Comparison of ENCODE assay signal across 1 cellular context in genomic region chr1:151165738-151166505, GRCh38.
TF ChIP-seq lines count a peak whose summit lies in the region.

TSS of gene LYSMD1 (minus strand) at chr1:151165902. CDS start at chr1:151165258, 644 bp downstream.
TSS of gene SCNM1 (plus strand) at chr1:151166144. CDS start at chr1:151166153, 9 bp downstream.

TF ChIP-seq in GM12878, 131 proteins besides CTCF, POLR2A, EP300 and RAD21 (continued from another document and continues in another):
- TF ChIP-seq REST (IDR thresholded peaks at IDR 0.05; ENCODE audit: low read depth, low read length) (peak; percentile 57; the same call in 1 of the 2 replicates), ATF3 (IDR thresholded peaks at IDR 0.05; ENCODE audit: borderline replicate concordance, extremely low read depth, low read depth, low read length) (peak; percentile 56; the same call in 1 of the 2 replicates), ZBTB11 (CRISPR knock-in tag; IDR thresholded peaks at IDR 0.05) (no peak), CHD2 (IDR thresholded peaks at IDR 0.05; ENCODE audit: borderline replicate concordance, low read depth, low read length) (peak; percentile 93), FOXK2 (IDR thresholded peaks at IDR 0.05) (peak; percentile 56), NKRF (conservative IDR thresholded peaks at IDR 0.05) (peak; percentile 84), BCL11A (IDR thresholded peaks at IDR 0.05; ENCODE audit: low read depth, low read length) (no peak), SUZ12 (IDR thresholded peaks at IDR 0.05; ENCODE audit: unreplicated experiment) (no peak), RCOR1 (conservative IDR thresholded peaks at IDR 0.05; ENCODE audit: low read depth, low read length) (no peak), ETV6 (conservative IDR thresholded peaks at IDR 0.05 in 1 of 2, IDR thresholded peaks at IDR 0.05 in 1 of 2; ENCODE audit: borderline replicate concordance in 1 of 2, low read depth in 1 of 2) (peak; percentile 62 to 96; a peak in 2 of 4 replicates), RBBP5 (conservative IDR thresholded peaks at IDR 0.05) (no peak), BHLHE40 (IDR thresholded peaks at IDR 0.05; ENCODE audit: borderline replicate concordance in 1 of 2, low read depth in 2 of 2, low read length in 1 of 2) (peak; percentile 23 to 34; a peak in 2 of 4 replicates), KLF5 (IDR thresholded peaks at IDR 0.05; ENCODE audit: partially characterized antibody) (peak; percentile 82), PML (IDR thresholded peaks at IDR 0.05; ENCODE audit: low read length) (peak; percentile 91), YY1 (IDR thresholded peaks at IDR 0.05; ENCODE audit: low read depth, low read length) (peak; percentile 86), SPI1 (IDR thresholded peaks at IDR 0.05; ENCODE audit: borderline replicate concordance, insufficient read depth, low read depth, low read length) (peak; percentile 76), SUPT20H (IDR thresholded peaks at IDR 0.05; ENCODE audit: borderline replicate concordance, control insufficient read depth, low read depth, low read length) (no peak), SRF (IDR thresholded peaks at IDR 0.05; ENCODE audit: low read depth in 2 of 2, low read length in 2 of 2) (peak in 1 of 2 experiments; percentile 56; a peak in 2 of 4 replicates), ZNF384 (IDR thresholded peaks at IDR 0.05; ENCODE audit: borderline replicate concordance, low read depth, low read length) (peak; percentile 92), ZNF622 (IDR thresholded peaks at IDR 0.05) (no peak), SMAD1 (IDR thresholded peaks at IDR 0.05; ENCODE audit: low read depth, partially characterized antibody) (no peak), BCLAF1 (IDR thresholded peaks at IDR 0.05) (no peak), KDM1A (IDR thresholded peaks at IDR 0.05; ENCODE audit: borderline replicate concordance) (no peak), HSF1 (IDR thresholded peaks at IDR 0.05; ENCODE audit: low read depth, low read length) (no peak), GABPA (IDR thresholded peaks at IDR 0.05; ENCODE audit: low read depth) (peak; percentile 96), POU2F2 (IDR thresholded peaks at IDR 0.05; ENCODE audit: borderline replicate concordance, low read depth, low read length) (peak; percentile 93), JUNB (IDR thresholded peaks at IDR 0.05) (no peak), NRF1 (conservative IDR thresholded peaks at IDR 0.05; ENCODE audit: low read depth, low read length) (no peak), POLR2AphosphoS5 (IDR thresholded peaks at IDR 0.05; ENCODE audit: low read length) (peak; percentile 95), YBX1 (IDR thresholded peaks at IDR 0.05) (no peak), CREM (IDR thresholded peaks at IDR 0.05; ENCODE audit: low read depth) (peak; percentile 98), RUNX3 (IDR thresholded peaks at IDR 0.05; ENCODE audit: low read length) (no peak; the same call in 1 of the 2 replicates), MTA3 (IDR thresholded peaks at IDR 0.05; ENCODE audit: borderline replicate concordance, low read length) (no peak), BCL3 (IDR thresholded peaks at IDR 0.05; ENCODE audit: borderline replicate concordance, insufficient read depth, low read depth, low read length, poor library complexity, severe bottlenecking) (no peak), CEBPZ (IDR thresholded peaks at IDR 0.05; ENCODE audit: low read depth, low read length) (no peak), NR2F1 (conservative IDR thresholded peaks at IDR 0.05) (0 out of 2 replicates have a peak, but pooled peaks have one; percentile 70)
